Comparison of ENCODE assay signal across 14 cellular contexts in genomic region chr1:110187139-110187890, GRCh38. TPM values are rescaled to one million over a fixed set of nuclear protein-coding genes. Genes with fewer than 3 reads are reported as not detected.
DNase-seq lines count a peak whose midpoint lies in the region; ATAC-seq and TF ChIP-seq lines count a peak whose summit lies in the region.
"Had no signal": no experiment of that assay in that cellular context is flagged by ENCODE, and none has a peak within 500 bp of the region (broad histone marks: within the 10 kb centered on the region; RNA-seq: fewer than 3 reads in every experiment).

No MANE protein-coding gene starts in this region.

- DNase-seq in cardiac muscle cell (ENCODE audit: low read depth in 1 of 2, low spot score in 1 of 2) (peak; percentile 37 to 39), cardiac septum (ENCODE audit: low spot score) (no peak), mammary epithelial cell (peak; percentile 4), mesothelial cell of epicardium (ENCODE audit: low spot score in 2 of 2, unreplicated experiment in 2 of 2) (no peak), DMS79 (lab: John Stamatoyannopoulos, UW) (no peak)
- no peak for DNase-seq in stimulated activated CD4-positive, alpha-beta T cell treated with anti-CD3 and anti-CD28 coated beads, Interleukin-4, amount 100 ng/mL, for 24 hours
- DNase-seq: activated CD4-positive, alpha-beta T cell treated with anti-CD3 and anti-CD28 coated beads, Interleukin-2, amount 10 ng/mL, durations not matched to agents 24 days and 14 days; NK-92 treated with Interleukin-12 subunit alpha and Interleukin-12 subunit beta, amount 100 ng/mL, for 24 hours had no signal

- H3K36me3 Mint-ChIP-seq in mesothelial cell of epicardium, result no peaks in the 10 kb centered on the region

- ATAC-seq in GM19351 (IDR thresholded peaks at IDR 0.05; ENCODE audit: unreplicated experiment) (no peak), GM18517 (IDR thresholded peaks at IDR 0.05; ENCODE audit: unreplicated experiment) (no peak)
- ATAC-seq: activated T-helper 17 cell treated with anti-CD3 and anti-CD28 coated beads, Interleukin-2, amount 50 U/mL, for 72 hours; left lobe of liver had no signal

- H3K79me2 ChIP-seq in mammary epithelial cell (ENCODE audit: insufficient read depth, low read length), result no peaks in the 10 kb centered on the region
- H3K79me2 ChIP-seq: parathyroid adenoma had no signal

- peak overlapping the region; percentile 77 for H3K27ac Mint-ChIP-seq in mesothelial cell of epicardium
- H3K27ac Mint-ChIP-seq: activated CD4-positive, alpha-beta T cell treated with anti-CD3 and anti-CD28 coated beads, Interleukin-2, amount 10 ng/mL, durations not matched to agents 24 days and 14 days; activated T-helper 17 cell treated with anti-CD3 and anti-CD28 coated beads, Interleukin-2, amount 50 U/mL, for 72 hours; T-helper 1 cell treated with Interleukin-12 subunit alpha and Interleukin-12 subunit beta and Interleukin-4 antibody, amounts not matched to agents 30 μg/mL and 1 μg/mL, for 36 hours had no signal

- in situ Hi-C loops in mammary epithelial cell (cut with MboI; ENCODE audit: low sequenced_read_pairs in 2 of 2), result no loop called here

- BruUV-seq in mammary epithelial cell (replicated peaks; lab: Mats Ljungman, UMichigan), result no TSS peak

- H2AFZ ChIP-seq in mammary epithelial cell (ENCODE audit: low read depth, low read length), result no peak overlapping the region
- H2AFZ ChIP-seq: parathyroid adenoma had no signal

- no peaks in the 10 kb centered on the region for H3K36me3 ChIP-seq in cardiac muscle cell
- no peaks in the 10 kb centered on the region for H3K36me3 ChIP-seq in mammary epithelial cell (ENCODE audit: insufficient read depth, low read length)

- H3K4me1 ChIP-seq in cardiac muscle cell (ENCODE audit: low read depth) (peaks cover 31% of the 10 kb centered on the region), mammary epithelial cell (ENCODE audit: insufficient read depth, low read length) (no peaks in the 10 kb centered on the region)
- H3K4me1 ChIP-seq: parathyroid adenoma had no signal

- H3K4me3 ChIP-seq in cardiac muscle cell (no peak overlapping the region), mammary epithelial cell (replicated peaks in 1 of 3; ENCODE audit: insufficient read depth in 1 of 3, low read depth in 2 of 3, low read length in 3 of 3) (no peak overlapping the region)

- H3K27me3 Mint-ChIP-seq in mesothelial cell of epicardium (ENCODE audit: low read depth), result peaks cover 2% of the 10 kb centered on the region

- H4K20me1 ChIP-seq in mammary epithelial cell (ENCODE audit: insufficient read depth, low read length), result no peaks in the 10 kb centered on the region

- TF ChIP-seq CTCF in cardiac muscle cell (IDR thresholded peaks at IDR 0.05; ENCODE audit: low read depth, low read length) (no peak), mammary epithelial cell (conservative IDR thresholded peaks at IDR 0.05 in 1 of 2, IDR thresholded peaks at IDR 0.05 in 1 of 2; ENCODE audit: extremely low read depth in 1 of 2, insufficient read depth in 1 of 2, low read depth in 1 of 2, low read length in 2 of 2) (no peak), mesothelial cell of epicardium (IDR thresholded peaks at IDR 0.05; ENCODE audit: unreplicated experiment) (no peak)

- WGBS in mammary epithelial cell (ENCODE audit: low coverage, missing lambda C conversion rate), result 79% methylated on average over 10 of the region's 10 CpGs

- H3K4me2 ChIP-seq in mammary epithelial cell (ENCODE audit: insufficient read depth, low read depth, low read length), result no peak overlapping the region

- CTCF ChIA-PET in mammary epithelial cell (lab: Charles Lee; ENCODE audit: low non-redundant PET), result no interaction called here

- intact Hi-C loops in cardiac septum (cut with DNase I) (loop anchor here (5.0 kb wide), 1 partner anchor 135 kb away; no protein-coding TSS in a partner anchor), mammary epithelial cell (cut with micrococcal nuclease) (no loop called here)

- dilution Hi-C loops in mammary epithelial cell (cut with HindIII; ENCODE audit: low sequenced_read_pairs), result no loop called here

- H3K4me3 Mint-ChIP-seq in mesothelial cell of epicardium, result no peak overlapping the region
- H3K4me3 Mint-ChIP-seq: activated CD4-positive, alpha-beta T cell treated with anti-CD3 and anti-CD28 coated beads, Interleukin-2, amount 10 ng/mL, durations not matched to agents 24 days and 14 days; activated T-helper 17 cell treated with anti-CD3 and anti-CD28 coated beads, Interleukin-2, amount 50 U/mL, for 72 hours; T-helper 1 cell treated with Interleukin-12 subunit alpha and Interleukin-12 subunit beta and Interleukin-4 antibody, amounts not matched to agents 30 μg/mL and 1 μg/mL, for 36 hours had no signal

- no peak overlapping the region for H3K9ac ChIP-seq in mammary epithelial cell (ENCODE audit: insufficient read depth, low read length)
- H3K9ac ChIP-seq: parathyroid adenoma had no signal

- H3K9me3 Mint-ChIP-seq in mesothelial cell of epicardium, result no peaks in the 10 kb centered on the region
- H3K9me3 Mint-ChIP-seq: activated CD4-positive, alpha-beta T cell treated with anti-CD3 and anti-CD28 coated beads, Interleukin-2, amount 10 ng/mL, durations not matched to agents 24 days and 14 days; activated T-helper 17 cell treated with anti-CD3 and anti-CD28 coated beads, Interleukin-2, amount 50 U/mL, for 72 hours; T-helper 1 cell treated with Interleukin-12 subunit alpha and Interleukin-12 subunit beta and Interleukin-4 antibody, amounts not matched to agents 30 μg/mL and 1 μg/mL, for 36 hours had no signal

- H3K4me1 Mint-ChIP-seq in mesothelial cell of epicardium, result peaks cover 47% of the 10 kb centered on the region
- H3K4me1 Mint-ChIP-seq: activated CD4-positive, alpha-beta T cell treated with anti-CD3 and anti-CD28 coated beads, Interleukin-2, amount 10 ng/mL, durations not matched to agents 24 days and 14 days; activated T-helper 17 cell treated with anti-CD3 and anti-CD28 coated beads, Interleukin-2, amount 50 U/mL, for 72 hours had no signal

- H3K27ac ChIP-seq in cardiac muscle cell, result peak overlapping the region; percentile 66
- no peak overlapping the region for H3K27ac ChIP-seq in mammary epithelial cell (ENCODE audit: insufficient read depth, low read depth, low read length)
- H3K27ac ChIP-seq: parathyroid adenoma had no signal

- H3K9me3 ChIP-seq in cardiac muscle cell (ENCODE audit: low read depth), result no peaks in the 10 kb centered on the region
- no peaks in the 10 kb centered on the region for H3K9me3 ChIP-seq in mammary epithelial cell (replicated peaks; ENCODE audit: insufficient read depth, low read length)

- peaks cover 5% of the 10 kb centered on the region for H3K27me3 ChIP-seq in cardiac muscle cell
- no peaks in the 10 kb centered on the region for H3K27me3 ChIP-seq in mammary epithelial cell (ENCODE audit: insufficient read depth, low read length)

RNA-seq across cellular contexts. Expression of gene KCNC4, which starts 22.8 kb away (rescaled TPM):
- total RNA-seq in cardiac muscle cell (3.7 and 11.8 TPM in 2 replicates), cardiac septum (16.6 TPM), mammary epithelial cell (1 to 10 TPM; 5.3 to 6.7 TPM), mesothelial cell of epicardium (4.5 to 5.4 TPM (median 5.1 TPM) in 3 replicates)
- polyA plus RNA-seq in cardiac muscle cell (3.4 and 7.5 TPM in 2 replicates), mammary epithelial cell (3.6 TPM)
- 8.2 TPM for polyA minus RNA-seq in mammary epithelial cell

RNA-seq across cellular contexts. Expression of gene SLC6A17, which starts 37.0 kb away (rescaled TPM):
- 0.06 and 0.14 TPM in 2 replicates for total RNA-seq in cardiac muscle cell
- polyA plus RNA-seq in cardiac muscle cell, result not detected in 2 replicates
- 0.40 TPM for total RNA-seq in cardiac septum
- under 1 TPM; under 0.01 to 0.52 TPM for total RNA-seq in mammary epithelial cell
- polyA plus RNA-seq in mammary epithelial cell, result 0.09 TPM
- not detected for polyA minus RNA-seq in mammary epithelial cell
- 1.4 to 1.6 TPM (median 1.6 TPM) in 3 replicates for total RNA-seq in mesothelial cell of epicardium
- total RNA-seq: activated T-helper 17 cell treated with anti-CD3 and anti-CD28 coated beads, Interleukin-2, amount 50 U/mL, for 72 hours; left lobe of liver had no signal

Comparison
In these comparisons a context has a peak if more than half of its experiments do, and no peak if none do; other contexts are left out.
1. DNase-seq: peak in cardiac muscle cell (2 of 2) and mammary epithelial cell (single experiment); none in cardiac septum (single experiment), mesothelial cell of epicardium (0 of 2), DMS79 (single experiment) and stimulated activated CD4-positive, alpha-beta T cell treated with anti-CD3 and anti-CD28 coated beads, Interleukin-4, amount 100 ng/mL, for 24 hours (single experiment).